In genomic region chr12:63150255-63151060, GRCh38 we compare ENCODE assay signal across 8 cellular contexts. TPM values are rescaled to one million over a fixed set of nuclear protein-coding genes. Genes with fewer than 3 reads are reported as not detected.
A peak's percentile ranks its signal among the peaks of the same experiment; 100 is the strongest.
DNase-seq lines count a peak whose midpoint lies in the region; ATAC-seq and TF ChIP-seq lines count a peak whose summit lies in the region.

No MANE protein-coding gene starts in this region.

- DNase-seq in GM06990 (ENCODE audit: extremely low read depth, insufficient read length) = peak; percentile 14
- DNase-seq in T1000 (lab: John Stamatoyannopoulos, UW) = peak; percentile 40
- DNase-seq in right atrium auricular region (ENCODE audit: low spot score) = no peak
- DNase-seq in effector CD8-positive, alpha-beta T cell (lab: John Stamatoyannopoulos, UW) = no peak
- no peak for DNase-seq in immature natural killer cell
- no peak for DNase-seq in NCI-H128 (lab: John Stamatoyannopoulos, UW; ENCODE audit: unreplicated experiment)

- TF ChIP-seq CTCF in GM06990 (IDR thresholded peaks at IDR 0.05; ENCODE audit: insufficient read depth, low read length, poor library complexity, severe bottlenecking) (no peak), right atrium auricular region (IDR thresholded peaks at IDR 0.05) (no peak)

- peaks cover 0 to 16% of the 10 kb centered on the region in 2 donors for H3K4me1 Mint-ChIP-seq in immature natural killer cell

- no peak overlapping the region for H3K9ac ChIP-seq in rectal smooth muscle tissue (ENCODE audit: low read length)

- H3K36me3 ChIP-seq in GM06990 (ENCODE audit: control insufficient read depth, insufficient read depth, low read length) (no peaks in the 10 kb centered on the region), right atrium auricular region (no peaks in the 10 kb centered on the region), rectal smooth muscle tissue (ENCODE audit: control insufficient read depth, insufficient read depth, low read length) (no peaks in the 10 kb centered on the region)

- H3K36me3 Mint-ChIP-seq in immature natural killer cell = peaks cover 0 to 8% (median 7%) of the 10 kb centered on the region in 3 donors

- H3K4me1 ChIP-seq in right atrium auricular region (peaks cover 0 to 28% of the 10 kb centered on the region in 2 donors), rectal smooth muscle tissue (ENCODE audit: control insufficient read depth, insufficient read depth, low read length) (no peaks in the 10 kb centered on the region)

- peak overlapping the region in 1 of 5 donors; percentile 17 for H3K4me3 Mint-ChIP-seq in immature natural killer cell

- peak overlapping the region; percentile 5 to 43 for H3K27ac ChIP-seq in right atrium auricular region
- H3K27ac ChIP-seq in rectal smooth muscle tissue (ENCODE audit: low read depth, low read length) = no peak overlapping the region

- H3K4me3 ChIP-seq in GM06990 (replicated peaks; ENCODE audit: low read depth, low read length) (no peak overlapping the region), right atrium auricular region (peak overlapping the region; percentile 16 to 46), rectal smooth muscle tissue (ENCODE audit: low read length) (peak overlapping the region; percentile 56)

- peaks cover 13 to 29% (median 21%) of the 10 kb centered on the region in 3 donors for H3K27me3 Mint-ChIP-seq in immature natural killer cell (ENCODE audit: low read depth in 3 of 3)

- H3K27ac Mint-ChIP-seq in immature natural killer cell = no peak overlapping the region

- no peaks in the 10 kb centered on the region for H3K9me3 ChIP-seq in right atrium auricular region

- H3K9me3 Mint-ChIP-seq in immature natural killer cell = peaks cover 0 to 29% (median 13%) of the 10 kb centered on the region in 6 donors

- H3K27me3 ChIP-seq in GM06990 (replicated peaks; ENCODE audit: control insufficient read depth, insufficient read depth, low read length) (0 out of 2 replicates have a peak, but pooled peaks cover 1% of the 10 kb centered on the region), right atrium auricular region (peaks cover 12 to 22% of the 10 kb centered on the region in 2 donors), rectal smooth muscle tissue (ENCODE audit: control insufficient read depth, insufficient read depth, low read length) (peaks cover 17% of the 10 kb centered on the region)

- no peak for ATAC-seq in HG03196 (IDR thresholded peaks at IDR 0.05; ENCODE audit: unreplicated experiment)

RNA-seq across cellular contexts. Expression of gene AVPR1A, which starts 0.5 kb away (rescaled TPM):
- total RNA-seq in right atrium auricular region = 1 to 10 TPM in 1 of 2 donors, under 1 TPM in 1; 0.43 to 3.4 TPM
- not detected for polyA plus RNA-seq in immature natural killer cell

Comparison
In these comparisons a context has a peak if more than half of its experiments do, and no peak if none do; other contexts are left out.
1. DNase-seq: peak in GM06990 (single experiment) and T1000 (single experiment); none in right atrium auricular region (single experiment), effector CD8-positive, alpha-beta T cell (single experiment), immature natural killer cell (0 of 3) and NCI-H128 (single experiment).